16 cellular contexts compared by ENCODE assay signal in genomic region chr3:84960581-84960980, GRCh38. TPM values are rescaled to one million over a fixed set of nuclear protein-coding genes. Genes with fewer than 3 reads are reported as not detected.
DNase-seq lines count a peak whose midpoint lies in the region; TF ChIP-seq lines count a peak whose summit lies in the region.
"Had no signal": no experiment of that assay in that cellular context is flagged by ENCODE, and none has a peak within 500 bp of the region (broad histone marks: within the 10 kb centered on the region; RNA-seq: fewer than 3 reads in every experiment).

No MANE protein-coding gene starts in this region.

- peaks cover 2 to 42% (median 16%) of the 10 kb centered on the region in 3 donors for H3K27me3 ChIP-seq in sigmoid colon

- intact Hi-C loops in sigmoid colon (cut with DNase I), result no loop called here

- WGBS in sigmoid colon, 2 donors, result 5 to 9% methylated on average over 12 of the region's 12 CpGs

- H3K27ac ChIP-seq in SK-N-MC (no peak overlapping the region), sigmoid colon (no peak overlapping the region)
- H3K27ac ChIP-seq: thoracic aorta had no signal

- H3K9ac ChIP-seq in SK-N-MC (ENCODE audit: insufficient read length), result no peak overlapping the region

- H3K4me3 ChIP-seq in SK-N-MC (peak overlapping the region; percentile 95), iPS-11a (ENCODE audit: low read depth, low read length) (peak overlapping the region; percentile 86), sigmoid colon (peak overlapping the region in 3 of 4 donors; percentile 15 to 58 (median 52))

- no peak for TF ChIP-seq POLR2A in sigmoid colon (IDR thresholded peaks at IDR 0.05)

- no peak for TF ChIP-seq EP300 in sigmoid colon (IDR thresholded peaks at IDR 0.05)

- peaks cover 0 to 17% (median 12%) of the 10 kb centered on the region in 4 donors for H3K4me1 ChIP-seq in sigmoid colon

- H3K36me3 ChIP-seq in SK-N-MC (ENCODE audit: insufficient read depth, low read length), result no peaks in the 10 kb centered on the region
- H3K36me3 ChIP-seq in sigmoid colon, result no peaks in the 10 kb centered on the region
- H3K36me3 ChIP-seq: thoracic aorta had no signal

- DNase-seq in NCI-H1417 (lab: John Stamatoyannopoulos, UW), result peak in 2 of 3 experiments; percentile 13 to 25
- DNase-seq in NCI-H1417 treated with DMSO at 0.1 percent for 48 hours (lab: John Stamatoyannopoulos, UW), result no peak
- no peak for DNase-seq in SK-N-MC (ENCODE audit: low read depth, low spot score)
- DNase-seq in sigmoid colon, result no peak
- no peak for DNase-seq in NCI-H187 treated with DMSO at 0.1 percent for 48 hours (lab: John Stamatoyannopoulos, UW)
- DNase-seq in NCI-H1105 treated with DMSO at 0.1 percent for 48 hours (lab: John Stamatoyannopoulos, UW), result no peak
- DNase-seq in OCI-M1 (lab: John Stamatoyannopoulos, UW), result no peak
- DNase-seq: activated CD4-positive, alpha-beta T cell treated with anti-CD3 and anti-CD28 coated beads, Interleukin-2, amount 50 U/mL, for 4 hours; activated effector memory CD4-positive, alpha-beta T cell treated with Interleukin-2 at 50 U/mL for 16 hours; effector memory CD4-positive, alpha-beta T cell had no signal

- no peak for TF ChIP-seq CTCF in sigmoid colon (IDR thresholded peaks at IDR 0.05)

- H3K9me3 ChIP-seq in SK-N-MC (ENCODE audit: low read depth, low read length) (no peaks in the 10 kb centered on the region), sigmoid colon (no peaks in the 10 kb centered on the region)
- H3K9me3 ChIP-seq: thoracic aorta had no signal

RNA-seq across cellular contexts. Expression of gene CADM2, which starts 1.8 kb away (rescaled TPM):
- 10 to 100 TPM; 12.8 to 22.8 (median 17.1) TPM for total RNA-seq in sigmoid colon
- 1 to 10 TPM in 2 of 3 donors, under 1 TPM in 1; 0.46 to 1.6 (median 1.2) TPM for polyA plus RNA-seq in sigmoid colon
- total RNA-seq: A172; glomerular endothelial cell; LHCN-M2; natural killer cell treated with Interleukin-12 subunit alpha and Interleukin-12 subunit beta and Interleukin-15 and Interleukin-18, amount 100 ng/mL, for 72 hours had no signal

Comparison
In these comparisons a context has a peak if more than half of its experiments do, and no peak if none do; other contexts are left out.
1. DNase-seq: peak in NCI-H1417 (2 of 3); none in NCI-H1417 treated with DMSO at 0.1 percent for 48 hours (single experiment), SK-N-MC (single experiment), sigmoid colon (single experiment), NCI-H187 treated with DMSO at 0.1 percent for 48 hours (single experiment), NCI-H1105 treated with DMSO at 0.1 percent for 48 hours (single experiment) and OCI-M1 (single experiment).
2. Peak in every context shown above with its lines, with median percentiles within 50 percentile points of each other: H3K4me3 ChIP-seq.